Comparison of ENCODE assay signal across 8 cellular contexts in genomic region chr1:160779662-160780397, GRCh38. TPM values are rescaled to one million over a fixed set of nuclear protein-coding genes. Genes with fewer than 3 reads are reported as not detected.
DNase-seq lines count a peak whose midpoint lies in the region; ATAC-seq and TF ChIP-seq lines count a peak whose summit lies in the region.

No MANE protein-coding gene starts in this region.

- H3K9me3 ChIP-seq in CD4-positive, CD25-positive, alpha-beta regulatory T cell (ENCODE audit: control insufficient read depth in 2 of 2, low read length in 2 of 2), result no peaks in the 10 kb centered on the region
- no peaks in the 10 kb centered on the region for H3K9me3 ChIP-seq in ascending aorta

- no peak overlapping the region for H3K4me3 ChIP-seq in CD4-positive, CD25-positive, alpha-beta regulatory T cell (ENCODE audit: low read depth, low read length)
- H3K4me3 ChIP-seq in ascending aorta, result no peak overlapping the region

- no peaks in the 10 kb centered on the region for H3K36me3 ChIP-seq in CD4-positive, CD25-positive, alpha-beta regulatory T cell (ENCODE audit: control insufficient read depth, insufficient read depth, low read length)
- H3K36me3 ChIP-seq in ascending aorta, result no peaks in the 10 kb centered on the region

- H3K27ac Mint-ChIP-seq in CD4-positive, CD25-positive, alpha-beta regulatory T cell, result peak overlapping the region in 1 of 3 donors; percentile 20

- no peak for TF ChIP-seq CTCF in ascending aorta (IDR thresholded peaks at IDR 0.05)

- intact Hi-C loops in ascending aorta (cut with DNase I), result no loop called here

- H3K27me3 ChIP-seq in CD4-positive, CD25-positive, alpha-beta regulatory T cell (ENCODE audit: control insufficient read depth, insufficient read depth, low read length), result no peaks in the 10 kb centered on the region
- no peaks in the 10 kb centered on the region for H3K27me3 ChIP-seq in ascending aorta

- ATAC-seq in CD4-positive, CD25-positive, alpha-beta regulatory T cell (ENCODE audit: low read depth in 2 of 2), result peak in 1 of 2 donors; percentile 30

- DNase-seq in CD4-positive, CD25-positive, alpha-beta regulatory T cell, result peak in 2 of 3 donors; percentile 24 to 46
- DNase-seq in H4 (ENCODE audit: low spot score) (peak; percentile 23), UCSD-AML1 (lab: John Stamatoyannopoulos, UW; ENCODE audit: unreplicated experiment) (peak; percentile 43), islet precursor cell (peak; percentile 75), ascending aorta (ENCODE audit: low spot score in 2 of 2) (no peak), NCI-H1092 (lab: John Stamatoyannopoulos, UW) (no peak), anterior cingulate cortex (lab: John Stamatoyannopoulos, UW) (no peak), NOMO-1 treated with dmso at 0.1 percent for 144 hours (lab: John Stamatoyannopoulos, UW; ENCODE audit: unreplicated experiment) (no peak)

- no peak overlapping the region for H3K4me3 Mint-ChIP-seq in CD4-positive, CD25-positive, alpha-beta regulatory T cell

- peaks cover 7% of the 10 kb centered on the region for H3K27me3 Mint-ChIP-seq in CD4-positive, CD25-positive, alpha-beta regulatory T cell

- H3K9me3 Mint-ChIP-seq in CD4-positive, CD25-positive, alpha-beta regulatory T cell, result no peaks in the 10 kb centered on the region

- H3K27ac ChIP-seq in CD4-positive, CD25-positive, alpha-beta regulatory T cell (ENCODE audit: insufficient read depth, low read length, poor library complexity, severe bottlenecking), result no peak overlapping the region
- H3K27ac ChIP-seq in ascending aorta, result no peak overlapping the region

- H3K36me3 Mint-ChIP-seq in CD4-positive, CD25-positive, alpha-beta regulatory T cell, result no peaks in the 10 kb centered on the region

- no peaks in the 10 kb centered on the region for H3K4me1 ChIP-seq in CD4-positive, CD25-positive, alpha-beta regulatory T cell (ENCODE audit: control insufficient read depth, insufficient read depth, low read length, poor library complexity, severe bottlenecking)
- H3K4me1 ChIP-seq in ascending aorta, result no peaks in the 10 kb centered on the region

- H3K4me1 Mint-ChIP-seq in CD4-positive, CD25-positive, alpha-beta regulatory T cell, result peaks cover 0 to 21% (median 3%) of the 10 kb centered on the region in 4 donors

RNA-seq across cellular contexts. Expression of gene LY9, which starts 16.1 kb away (rescaled TPM):
- total RNA-seq in CD4-positive, CD25-positive, alpha-beta regulatory T cell, result 105 TPM
- polyA plus RNA-seq in CD4-positive, CD25-positive, alpha-beta regulatory T cell, result 100 to 1,000 TPM; 124 to 147 (median 131) TPM
- total RNA-seq in H4 (2014; rRNA removed; shearing (Covaris generic)), result not detected in 2 replicates
- 0.11 TPM for total RNA-seq in ascending aorta

RNA-seq across cellular contexts. Expression of gene SLAMF7, which starts 40.8 kb away (rescaled TPM):
- total RNA-seq in CD4-positive, CD25-positive, alpha-beta regulatory T cell, result 0.76 TPM
- under 1 TPM; 0.07 to 0.88 (median 0.15) TPM for polyA plus RNA-seq in CD4-positive, CD25-positive, alpha-beta regulatory T cell
- total RNA-seq in H4 (2014; rRNA removed; shearing (Covaris generic)), result 1.8 and 2.5 TPM in 2 replicates
- total RNA-seq in ascending aorta, result not detected

Comparison
In these comparisons a context has a peak if more than half of its experiments do, and no peak if none do; other contexts are left out.
1. DNase-seq: peak in CD4-positive, CD25-positive, alpha-beta regulatory T cell (2 of 3), H4 (single experiment), UCSD-AML1 (single experiment) and islet precursor cell (single experiment); none in ascending aorta (0 of 2), NCI-H1092 (single experiment), anterior cingulate cortex (0 of 58) and NOMO-1 treated with dmso at 0.1 percent for 144 hours (single experiment).
2. RNA of gene LY9, which starts 16.1 kb away (total RNA-seq): 105 TPM in CD4-positive, CD25-positive, alpha-beta regulatory T cell (single experiment); 0.11 TPM in ascending aorta (single experiment) and not detected in H4; every median in the first group is over 10 times any median in the second.